ENCODE assay signal across 23 cellular contexts in the genomic region with DNA sequence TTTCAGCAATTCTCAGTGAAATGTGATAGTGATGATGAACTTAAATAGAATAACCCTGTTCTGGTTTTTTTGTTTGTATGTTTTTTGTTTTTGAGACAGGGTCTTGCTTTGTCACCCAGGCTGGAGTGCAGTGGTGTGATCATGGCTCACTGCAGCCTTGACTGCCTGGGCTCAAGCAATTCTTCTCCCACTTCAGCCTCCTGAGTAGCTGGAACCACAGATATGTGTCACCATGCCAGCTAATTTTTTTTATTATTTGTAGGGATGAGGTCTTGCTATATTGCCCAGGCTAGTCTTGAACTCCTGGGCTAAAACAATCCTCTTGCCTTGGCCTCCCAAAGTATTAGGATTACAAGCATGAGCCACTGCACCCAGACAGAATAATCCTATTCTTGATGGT. TPM values are rescaled to one million over a fixed set of nuclear protein-coding genes. Genes with fewer than 3 reads are reported as not detected.
"Had no signal": no experiment of that assay in that cellular context is flagged by ENCODE, and none has a peak within 500 bp of the region (broad histone marks: within the 10 kb centered on the region; RNA-seq: fewer than 3 reads in every experiment).

No MANE protein-coding gene starts in this region.

- DNase-seq: activated CD4-positive, alpha-beta T cell treated with anti-CD3 and anti-CD28 coated beads for 48 hours; activated CD4-positive, CD25-positive, alpha-beta regulatory T cell; activated CD8-positive, alpha-beta T cell treated with anti-CD3 and anti-CD28 coated beads for 36 hours; activated naive CD4-positive, alpha-beta T cell treated with Interleukin-2 at 50 U/mL for 16 hours; activated T-cell treated with anti-CD3 and anti-CD28 coated beads, Interleukin-2, amount 50 U/mL, for 1 hour; aorta; foreskin melanocyte; glutamatergic neuron; hippocampal formation; kidney; left ventricle myocardium inferior; mammary epithelial cell; midbrain; occipital lobe; posterior cingulate gyrus; retina; stimulated activated CD4-positive, alpha-beta T cell treated with anti-CD3 and anti-CD28 coated beads, Interleukin-2, amount 100 ng/mL, for 24 hours; transverse colon; uterus had no signal

- ATAC-seq: activated CD8-positive, alpha-beta T cell treated with anti-CD3 and anti-CD28 coated beads for 36 hours; activated T-helper 17 cell treated with anti-CD3 and anti-CD28 coated beads, Interleukin-2, amount 50 U/mL, for 72 hours had no signal

- H3K9me3 ChIP-seq: suprapubic skin, uterus had no signal

- H3K36me3 ChIP-seq: cardiac muscle cell, left ventricle myocardium inferior, suprapubic skin, transverse colon, uterus had no signal

- H3K4me1 ChIP-seq: left ventricle myocardium inferior, suprapubic skin, transverse colon, uterus had no signal

- H3K27me3 ChIP-seq: cardiac muscle cell, suprapubic skin, transverse colon, uterus had no signal

- H3K4me3 ChIP-seq: cardiac muscle cell, left ventricle myocardium inferior, suprapubic skin, transverse colon, uterus had no signal

- H3K27ac ChIP-seq: cardiac muscle cell, left ventricle myocardium inferior, suprapubic skin, transverse colon, uterus had no signal

RNA-seq across cellular contexts. Expression of a gene that starts 14.3 kb away (rescaled TPM):
- total RNA-seq: activated CD8-positive, alpha-beta T cell treated with anti-CD3 and anti-CD28 coated beads for 36 hours; activated T-helper 17 cell treated with anti-CD3 and anti-CD28 coated beads, Interleukin-2, amount 50 U/mL, for 72 hours; cardiac muscle cell; left ventricle myocardium inferior; occipital lobe had no signal
- polyA plus RNA-seq: neural cell had no signal
